8 cellular contexts compared by ENCODE assay signal in genomic region chr1:63892632-63893395, GRCh38.
DNase-seq lines count a peak whose midpoint lies in the region; ATAC-seq and TF ChIP-seq lines count a peak whose summit lies in the region.

No MANE protein-coding gene starts in this region.

- H3K4me3 Mint-ChIP-seq in CD8-positive, alpha-beta T cell: no peak overlapping the region

- H3K9me3 Mint-ChIP-seq in CD8-positive, alpha-beta T cell: no peaks in the 10 kb centered on the region

- peak in 1 of 7 experiments; percentile 15 for DNase-seq in CD8-positive, alpha-beta T cell
- peak; percentile 58 for DNase-seq in GM19238 (ENCODE audit: insufficient read length, low spot score)
- DNase-seq in fibroblast of the aortic adventitia (ENCODE audit: low read depth): peak; percentile 61
- no peak for DNase-seq in gastrocnemius medialis
- DNase-seq in mucosa of gallbladder (ENCODE audit: low spot score): no peak
- no peak for DNase-seq in stimulated activated CD4-positive, alpha-beta T cell treated with anti-CD3 and anti-CD28 coated beads, Interleukin-4, amount 100 ng/mL, for 4 hours

- in situ Hi-C loops in gastrocnemius medialis (cut with MboI; ENCODE audit: low sequenced_read_pairs in 4 of 4): no loop called here

- H3K27me3 Mint-ChIP-seq in CD8-positive, alpha-beta T cell (ENCODE audit: low read depth): peaks cover 2% of the 10 kb centered on the region

- no peaks in the 10 kb centered on the region for H3K36me3 Mint-ChIP-seq in CD8-positive, alpha-beta T cell

- no peaks in the 10 kb centered on the region for H3K4me1 ChIP-seq in CD8-positive, alpha-beta T cell (ENCODE audit: insufficient read depth, low read length)
- peaks cover 0 to 10% of the 10 kb centered on the region in 2 donors for H3K4me1 ChIP-seq in gastrocnemius medialis

- TF ChIP-seq CTCF in CD8-positive, alpha-beta T cell (IDR thresholded peaks at IDR 0.05): no peak
- no peak for TF ChIP-seq CTCF in fibroblast of the aortic adventitia (IDR thresholded peaks at IDR 0.05; ENCODE audit: insufficient read depth, low read length)
- TF ChIP-seq CTCF in gastrocnemius medialis (IDR thresholded peaks at IDR 0.05 in 4 of 5, conservative IDR thresholded peaks at IDR 0.05 in 1 of 5): no peak

- H3K4me3 ChIP-seq in CD8-positive, alpha-beta T cell (ENCODE audit: low read depth, low read length): no peak overlapping the region
- no peak overlapping the region for H3K4me3 ChIP-seq in fibroblast of the aortic adventitia (ENCODE audit: low read depth, low read length)
- H3K4me3 ChIP-seq in gastrocnemius medialis: no peak overlapping the region

- CTCF ChIA-PET in CD8-positive, alpha-beta T cell (lab: Charles Lee): no interaction called here

- no peaks in the 10 kb centered on the region for H3K9me3 ChIP-seq in CD8-positive, alpha-beta T cell (ENCODE audit: low read length)
- no peaks in the 10 kb centered on the region for H3K9me3 ChIP-seq in gastrocnemius medialis

- intact Hi-C loops in CD8-positive, alpha-beta T cell (cut with DNase I, micrococcal nuclease): no loop called here
- intact Hi-C loops in gastrocnemius medialis (cut with DNase I; ENCODE audit: low total_unique reads): no loop called here

- no peak overlapping the region for H3K27ac Mint-ChIP-seq in CD8-positive, alpha-beta T cell

- H3K27ac ChIP-seq in CD8-positive, alpha-beta T cell (ENCODE audit: low read depth, low read length): no peak overlapping the region
- peak overlapping the region in 2 of 4 donors; percentile 7 to 43 for H3K27ac ChIP-seq in gastrocnemius medialis

- H3K27me3 ChIP-seq in CD8-positive, alpha-beta T cell (ENCODE audit: insufficient read depth, low read length): peaks cover 3% of the 10 kb centered on the region
- no peaks in the 10 kb centered on the region for H3K27me3 ChIP-seq in gastrocnemius medialis

- POLR2A ChIA-PET in CD8-positive, alpha-beta T cell (lab: Charles Lee): no interaction called here

- ATAC-seq in CD8-positive, alpha-beta T cell: peak; percentile 11
- ATAC-seq in HG03108 (IDR thresholded peaks at IDR 0.05; ENCODE audit: unreplicated experiment) (peak; percentile 98), gastrocnemius medialis (peak; percentile 21 to 33)

- no peaks in the 10 kb centered on the region for H3K36me3 ChIP-seq in CD8-positive, alpha-beta T cell (ENCODE audit: insufficient read depth, low read length)
- no peaks in the 10 kb centered on the region for H3K36me3 ChIP-seq in gastrocnemius medialis

- TF ChIP-seq POLR2A in gastrocnemius medialis (IDR thresholded peaks at IDR 0.05): no peak

- no peaks in the 10 kb centered on the region for H3K4me1 Mint-ChIP-seq in CD8-positive, alpha-beta T cell (ENCODE audit: low read depth)

TF ChIP-seq in PFSK-1, 5 proteins besides CTCF, POLR2A, EP300 and RAD21:
- no peak for TF ChIP-seq SIN3A (IDR thresholded peaks at IDR 0.05; ENCODE audit: borderline replicate concordance, insufficient read depth, low read length)
- TF ChIP-seq FOXP2 (optimal IDR thresholded peaks at IDR 0.05; ENCODE audit: borderline replicate concordance, extremely low read depth, extremely low read length, insufficient read depth): peak; percentile 62
- TF ChIP-seq, protein P1, sequence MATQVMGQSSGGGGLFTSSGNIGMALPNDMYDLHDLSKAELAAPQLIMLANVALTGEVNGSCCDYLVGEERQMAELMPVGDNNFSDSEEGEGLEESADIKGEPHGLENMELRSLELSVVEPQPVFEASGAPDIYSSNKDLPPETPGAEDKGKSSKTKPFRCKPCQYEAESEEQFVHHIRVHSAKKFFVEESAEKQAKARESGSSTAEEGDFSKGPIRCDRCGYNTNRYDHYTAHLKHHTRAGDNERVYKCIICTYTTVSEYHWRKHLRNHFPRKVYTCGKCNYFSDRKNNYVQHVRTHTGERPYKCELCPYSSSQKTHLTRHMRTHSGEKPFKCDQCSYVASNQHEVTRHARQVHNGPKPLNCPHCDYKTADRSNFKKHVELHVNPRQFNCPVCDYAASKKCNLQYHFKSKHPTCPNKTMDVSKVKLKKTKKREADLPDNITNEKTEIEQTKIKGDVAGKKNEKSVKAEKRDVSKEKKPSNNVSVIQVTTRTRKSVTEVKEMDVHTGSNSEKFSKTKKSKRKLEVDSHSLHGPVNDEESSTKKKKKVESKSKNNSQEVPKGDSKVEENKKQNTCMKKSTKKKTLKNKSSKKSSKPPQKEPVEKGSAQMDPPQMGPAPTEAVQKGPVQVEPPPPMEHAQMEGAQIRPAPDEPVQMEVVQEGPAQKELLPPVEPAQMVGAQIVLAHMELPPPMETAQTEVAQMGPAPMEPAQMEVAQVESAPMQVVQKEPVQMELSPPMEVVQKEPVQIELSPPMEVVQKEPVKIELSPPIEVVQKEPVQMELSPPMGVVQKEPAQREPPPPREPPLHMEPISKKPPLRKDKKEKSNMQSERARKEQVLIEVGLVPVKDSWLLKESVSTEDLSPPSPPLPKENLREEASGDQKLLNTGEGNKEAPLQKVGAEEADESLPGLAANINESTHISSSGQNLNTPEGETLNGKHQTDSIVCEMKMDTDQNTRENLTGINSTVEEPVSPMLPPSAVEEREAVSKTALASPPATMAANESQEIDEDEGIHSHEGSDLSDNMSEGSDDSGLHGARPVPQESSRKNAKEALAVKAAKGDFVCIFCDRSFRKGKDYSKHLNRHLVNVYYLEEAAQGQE (IDR thresholded peaks at IDR 0.05; ENCODE audit: insufficient read depth in 1 of 2, low read depth in 2 of 2, low read length in 2 of 2): no peak
- no peak for TF ChIP-seq POLR2AphosphoS5 (IDR thresholded peaks at IDR 0.05; ENCODE audit: low read depth, low read length)

Comparison
In these comparisons a context has a peak if more than half of its experiments do, and no peak if none do; other contexts are left out.
1. ATAC-seq: peak in every context shown above with its lines; median percentile 98 in HG03108; 27 in gastrocnemius medialis; 11 in CD8-positive, alpha-beta T cell.
2. DNase-seq: peak in GM19238 (single experiment) and fibroblast of the aortic adventitia (single experiment); none in gastrocnemius medialis (0 of 2), mucosa of gallbladder (single experiment) and stimulated activated CD4-positive, alpha-beta T cell treated with anti-CD3 and anti-CD28 coated beads, Interleukin-4, amount 100 ng/mL, for 4 hours (0 of 2).